ENCODE assay signal across 8 cellular contexts in genomic region chr19:33819496-33819874, GRCh38.
DNase-seq lines count a peak whose midpoint lies in the region; ATAC-seq and TF ChIP-seq lines count a peak whose summit lies in the region.

No MANE protein-coding gene starts in this region.

- H3K9me3 Mint-ChIP-seq in effector memory CD8-positive, alpha-beta T cell, result no peaks in the 10 kb centered on the region
- H3K9me3 Mint-ChIP-seq in nephron, result no peaks in the 10 kb centered on the region

- H3K4me2 ChIP-seq in Loucy (ENCODE audit: low read depth, low read length, poor library complexity, severe bottlenecking), result peak overlapping the region; percentile 78

- H3K36me3 ChIP-seq in Loucy (ENCODE audit: insufficient read depth, low read length), result no peaks in the 10 kb centered on the region

- no peaks in the 10 kb centered on the region for H3K36me3 Mint-ChIP-seq in effector memory CD8-positive, alpha-beta T cell (ENCODE audit: insufficient read depth)
- H3K36me3 Mint-ChIP-seq in nephron (ENCODE audit: low read depth), result peaks cover 3% of the 10 kb centered on the region

- ATAC-seq in effector memory CD8-positive, alpha-beta T cell (replicated peaks), result no peak

- H3K4me1 Mint-ChIP-seq in effector memory CD8-positive, alpha-beta T cell (ENCODE audit: low read depth in 2 of 2), result peaks cover 0 to 13% of the 10 kb centered on the region in 2 donors
- no peaks in the 10 kb centered on the region for H3K4me1 Mint-ChIP-seq in nephron

- H3K27ac Mint-ChIP-seq in effector memory CD8-positive, alpha-beta T cell, result no peak overlapping the region
- H3K27ac Mint-ChIP-seq in nephron, result peak overlapping the region in 1 of 3 experiments; percentile 31

- peak overlapping the region; percentile 56 for H3K9ac ChIP-seq in Loucy (ENCODE audit: low read depth, low read length, poor library complexity, severe bottlenecking)

- TF ChIP-seq CTCF in AG10803 (conservative IDR thresholded peaks at IDR 0.05; ENCODE audit: low read length) (no peak), Loucy (conservative IDR thresholded peaks at IDR 0.05; ENCODE audit: low read length) (no peak), nephron (IDR thresholded peaks at IDR 0.05; ENCODE audit: unreplicated experiment in 3 of 3) (no peak)

- DNase-seq in AG10803 (ENCODE audit: low read depth) (no peak), NCI-H128 (lab: John Stamatoyannopoulos, UW; ENCODE audit: unreplicated experiment) (no peak), NCI-H1436 treated with DMSO at 0.1 percent for 48 hours (lab: John Stamatoyannopoulos, UW) (no peak), AG08395 (ENCODE audit: low spot score) (no peak)
- no peak for DNase-seq in effector memory CD8-positive, alpha-beta T cell
- DNase-seq in stimulated activated CD4-positive, alpha-beta T cell treated with anti-CD3 and anti-CD28 coated beads, Interleukin-2, amount 100 ng/mL, for 48 hours, result no peak

- no peaks in the 10 kb centered on the region for H3F3A ChIP-seq in Loucy (ENCODE audit: low read depth)

- H3K4me3 Mint-ChIP-seq in effector memory CD8-positive, alpha-beta T cell, result peak overlapping the region; percentile 71 to 77
- H3K4me3 Mint-ChIP-seq in nephron, result peak overlapping the region; percentile 61 to 65 (median 65)

- H3K4me1 ChIP-seq in Loucy (ENCODE audit: insufficient read depth, low read length, poor library complexity, severe bottlenecking), result peaks cover 10% of the 10 kb centered on the region

- no peaks in the 10 kb centered on the region for H3K9me2 ChIP-seq in Loucy (replicated peaks; ENCODE audit: low read depth, low read length)

- peak overlapping the region; percentile 83 for H2AFZ ChIP-seq in Loucy (ENCODE audit: low read length)

- no peaks in the 10 kb centered on the region for H3K79me2 ChIP-seq in Loucy (ENCODE audit: insufficient read depth, low read length)

- peak overlapping the region; percentile 50 for H3K4me3 ChIP-seq in AG10803 (ENCODE audit: low read length)
- peak overlapping the region; percentile 76 for H3K4me3 ChIP-seq in Loucy (ENCODE audit: low read length, poor library complexity, severe bottlenecking)

- no peaks in the 10 kb centered on the region for H3K27me3 ChIP-seq in Loucy (ENCODE audit: insufficient read depth, low read length, poor library complexity, severe bottlenecking)

- H3K27me3 Mint-ChIP-seq in effector memory CD8-positive, alpha-beta T cell, result peaks cover 0 to 12% of the 10 kb centered on the region in 2 donors
- peaks cover 19% of the 10 kb centered on the region for H3K27me3 Mint-ChIP-seq in nephron (ENCODE audit: low read depth)

- H4K20me1 ChIP-seq in Loucy (ENCODE audit: insufficient read depth, low read length, poor library complexity, severe bottlenecking), result no peaks in the 10 kb centered on the region

- no peaks in the 10 kb centered on the region for H3K9me3 ChIP-seq in Loucy (ENCODE audit: insufficient read depth, low read depth, low read length)
